Comparison of ENCODE assay signal across 9 cellular contexts in genomic region chr13:39364797-39365468, GRCh38.
DNase-seq lines count a peak whose midpoint lies in the region; ATAC-seq and TF ChIP-seq lines count a peak whose summit lies in the region.
"Had no signal": no experiment of that assay in that cellular context is flagged by ENCODE, and none has a peak within 500 bp of the region (broad histone marks: within the 10 kb centered on the region; RNA-seq: fewer than 3 reads in every experiment).

No MANE protein-coding gene starts in this region.

- H3K79me2 ChIP-seq in GM23248 (ENCODE audit: insufficient read depth), result peaks cover 13% of the 10 kb centered on the region; the same call in 1 of the 2 replicates

- no peaks in the 10 kb centered on the region for H4K20me1 ChIP-seq in GM23248 (ENCODE audit: insufficient read depth)

- H3K4me2 ChIP-seq in GM23248 (ENCODE audit: unreplicated experiment), result no peak overlapping the region

- no peak overlapping the region for H2AFZ ChIP-seq in GM23248

- no peak overlapping the region for H3K9ac ChIP-seq in GM23248

- no peak for TF ChIP-seq EP300 in ovary (IDR thresholded peaks at IDR 0.05)

- no peak for ATAC-seq in HG02885 (IDR thresholded peaks at IDR 0.05; ENCODE audit: poor library complexity, unreplicated experiment)

- H3F3A ChIP-seq in GM23248 (ENCODE audit: insufficient read depth), result peaks cover 3% of the 10 kb centered on the region; the same call in 1 of the 2 replicates

- H3K9me3 ChIP-seq in GM23248 (ENCODE audit: low read depth), result no peaks in the 10 kb centered on the region
- no peaks in the 10 kb centered on the region for H3K9me3 ChIP-seq in ovary
- H3K9me3 ChIP-seq: testis had no signal

- peaks cover 1% of the 10 kb centered on the region for H3K9me3 Mint-ChIP-seq in glutamatergic neuron (ENCODE audit: unreplicated experiment)

- no peak for TF ChIP-seq POLR2A in ovary (IDR thresholded peaks at IDR 0.05)

- no peak overlapping the region for H3K27ac ChIP-seq in GM23248
- H3K27ac ChIP-seq in ovary, result no peak overlapping the region
- H3K27ac ChIP-seq: testis had no signal

- 76 to 79% methylated on average over 5 of the region's 5 CpGs for WGBS in GM23248 (ENCODE audit: low coverage in 1 of 2, low lambda C conversion rate in 2 of 2, missing lambda C conversion rate in 2 of 2), 2 experiments
- WGBS in ovary, 3 donors, result 15 to 49% (median 17%) methylated on average over 5 of the region's 5 CpGs

- no peak overlapping the region for H3K4me3 Mint-ChIP-seq in glutamatergic neuron (ENCODE audit: unreplicated experiment)

- intact Hi-C loops in ovary (cut with DNase I), result no loop called here

- H3K27ac Mint-ChIP-seq in glutamatergic neuron (ENCODE audit: unreplicated experiment), result no peak overlapping the region

- H3K27me3 ChIP-seq in GM23248 (replicated peaks; ENCODE audit: insufficient read depth) (no peaks in the 10 kb centered on the region), ovary (no peaks in the 10 kb centered on the region)
- H3K27me3 ChIP-seq: testis had no signal

- H3K4me3 ChIP-seq in GM23248 (no peak overlapping the region), epithelial cell of esophagus (ENCODE audit: low read length) (no peak overlapping the region), ovary (peak overlapping the region; percentile 7)
- H3K4me3 ChIP-seq: testis had no signal

- in situ Hi-C loops in GM23248 (cut with MboI), result no loop called here

- no peaks in the 10 kb centered on the region for H3K36me3 Mint-ChIP-seq in glutamatergic neuron (ENCODE audit: unreplicated experiment)

- peaks cover 8% of the 10 kb centered on the region for H3K4me1 ChIP-seq in GM23248 (ENCODE audit: insufficient read depth)
- peaks cover 7% of the 10 kb centered on the region for H3K4me1 ChIP-seq in ovary (ENCODE audit: insufficient read depth)

- peak; percentile 41 for DNase-seq in GM23248
- peak; percentile 91 to 92 for DNase-seq in NCI-H526 (lab: John Stamatoyannopoulos, UW)
- DNase-seq in epithelial cell of esophagus (ENCODE audit: low read depth), result peak; percentile 77
- no peak for DNase-seq in ovary
- DNase-seq in UCSD-AML1 (lab: John Stamatoyannopoulos, UW; ENCODE audit: unreplicated experiment), result no peak
- no peak for DNase-seq in GF-D8 (lab: John Stamatoyannopoulos, UW)
- DNase-seq in glutamatergic neuron, result no peak
- DNase-seq: testis had no signal

- H3K27me3 Mint-ChIP-seq in glutamatergic neuron (ENCODE audit: unreplicated experiment), result no peaks in the 10 kb centered on the region

- peaks cover 2% of the 10 kb centered on the region for H3K4me1 Mint-ChIP-seq in glutamatergic neuron (ENCODE audit: low read depth, unreplicated experiment)

- no peaks in the 10 kb centered on the region for H3K36me3 ChIP-seq in GM23248 (ENCODE audit: low read depth)
- H3K36me3 ChIP-seq in ovary, result no peaks in the 10 kb centered on the region

- no peaks in the 10 kb centered on the region for H3K9me2 ChIP-seq in GM23248 (ENCODE audit: insufficient read depth)

- TF ChIP-seq CTCF in epithelial cell of esophagus (IDR thresholded peaks at IDR 0.05; ENCODE audit: insufficient read depth, low read depth, low read length, missing control alignments) (no peak), ovary (IDR thresholded peaks at IDR 0.05) (no peak), glutamatergic neuron (IDR thresholded peaks at IDR 0.05; ENCODE audit: partially characterized antibody, unreplicated experiment) (no peak)

Comparison
In these comparisons a context has a peak if more than half of its experiments do, and no peak if none do; other contexts are left out.
1. DNase-seq: peak in GM23248 (single experiment), NCI-H526 (2 of 2) and epithelial cell of esophagus (single experiment); none in ovary (0 of 5), UCSD-AML1 (single experiment), GF-D8 (single experiment) and glutamatergic neuron (single experiment).